Comparison of ENCODE assay signal across 1 cellular context in genomic region chr21:35138665-35139381, GRCh38.
TF ChIP-seq lines count a peak whose summit lies in the region.

No MANE protein-coding gene starts in this region.

TF ChIP-seq in K562, 482 proteins besides CTCF, POLR2A, EP300 and RAD21 (continued from another document):
- TF ChIP-seq ZNF592 (IDR thresholded peaks at IDR 0.05) (peak; percentile 41; the same call in 1 of the 2 replicates), ARHGAP35 (IDR thresholded peaks at IDR 0.05; ENCODE audit: partially characterized antibody) (no peak), TRIM25 (IDR thresholded peaks at IDR 0.05; ENCODE audit: borderline replicate concordance) (no peak), FOXA1 (IDR thresholded peaks at IDR 0.05; ENCODE audit: borderline replicate concordance) (no peak), CEBPB (tag; IDR thresholded peaks at IDR 0.05) (no peak), ZNF280B (CRISPR knock-in tag; IDR thresholded peaks at IDR 0.05) (no peak), ZNF146 (CRISPR knock-in tag; IDR thresholded peaks at IDR 0.05; ENCODE audit: unreplicated experiment) (no peak)
